1 cellular context compared by ENCODE assay signal in genomic region chr5:132963175-132964104, GRCh38.
TF ChIP-seq lines count a peak whose summit lies in the region.

Gene AFF4, minus strand, starts transcription at chr5:132963634. Its CDS starts 26,445 bp downstream, at chr5:132937189.

TF ChIP-seq in HepG2, 621 proteins besides CTCF, POLR2A, EP300 and RAD21 (continued from another document and continues in another):
- peak; percentile 48; the same call in 1 of the 2 replicates for TF ChIP-seq ZNF253 (CRISPR knock-in tag; IDR thresholded peaks at IDR 0.05; ENCODE audit: borderline replicate concordance)
- peak; percentile 74; the same call in 1 of the 2 replicates for TF ChIP-seq ZNF441 (CRISPR knock-in tag; IDR thresholded peaks at IDR 0.05; ENCODE audit: borderline replicate concordance)
- TF ChIP-seq ZNF761 (CRISPR knock-in tag; conservative IDR thresholded peaks at IDR 0.05): peak; percentile 52; the same call in 1 of the 2 replicates
- TF ChIP-seq KLF12 (CRISPR knock-in tag; IDR thresholded peaks at IDR 0.05; ENCODE audit: borderline replicate concordance): peak; percentile 96
- peak; percentile 88; the same call in 1 of the 2 replicates for TF ChIP-seq CREBL2 (CRISPR knock-in tag; IDR thresholded peaks at IDR 0.05; ENCODE audit: borderline replicate concordance)
- TF ChIP-seq NFYC (CRISPR knock-in tag; IDR thresholded peaks at IDR 0.05): peak; percentile 35
- peak; percentile 74 for TF ChIP-seq MLX (CRISPR knock-in tag; IDR thresholded peaks at IDR 0.05)
- TF ChIP-seq ZNF180 (CRISPR knock-in tag; IDR thresholded peaks at IDR 0.05; ENCODE audit: borderline replicate concordance, low read depth): peak; percentile 73; the same call in 1 of the 2 replicates
- no peak for TF ChIP-seq RNF219 (CRISPR knock-in tag; IDR thresholded peaks at IDR 0.05)
- TF ChIP-seq FOXO1 (CRISPR knock-in tag; IDR thresholded peaks at IDR 0.05): peak; percentile 45; the same call in 1 of the 2 replicates
- TF ChIP-seq ZNF687 (CRISPR knock-in tag; IDR thresholded peaks at IDR 0.05): peak; percentile 98
- TF ChIP-seq ZNF547 (CRISPR knock-in tag; IDR thresholded peaks at IDR 0.05): peak; percentile 94
- peak; percentile 79; the same call in 1 of the 2 replicates for TF ChIP-seq ARNT2 (CRISPR knock-in tag; IDR thresholded peaks at IDR 0.05; ENCODE audit: low read depth)
- peak; percentile 84 for TF ChIP-seq ZNF431 (CRISPR knock-in tag; IDR thresholded peaks at IDR 0.05; ENCODE audit: borderline replicate concordance, low read depth)
- peak; percentile 73 for TF ChIP-seq NR2C2 (CRISPR knock-in tag; IDR thresholded peaks at IDR 0.05; ENCODE audit: borderline replicate concordance)
- TF ChIP-seq TGIF2 (CRISPR knock-in tag; IDR thresholded peaks at IDR 0.05): peak; percentile 8; the same call in 1 of the 2 replicates
- peak in 1 of 2 experiments; percentile 60; a peak in 1 of 4 replicates for TF ChIP-seq REST (IDR thresholded peaks at IDR 0.05; ENCODE audit: borderline replicate concordance in 1 of 2, low read depth in 1 of 2, low read length in 2 of 2)
- peak; percentile 86 for TF ChIP-seq NFKBIZ (CRISPR knock-in tag; IDR thresholded peaks at IDR 0.05)
- peak; percentile 75 for TF ChIP-seq ZBTB26 (CRISPR knock-in tag; IDR thresholded peaks at IDR 0.05; ENCODE audit: borderline replicate concordance)
- TF ChIP-seq POGZ (CRISPR knock-in tag; IDR thresholded peaks at IDR 0.05): peak; percentile 74
- TF ChIP-seq FOXA1 (IDR thresholded peaks at IDR 0.05): no peak
- peak; percentile 4; the same call in 1 of the 2 replicates for TF ChIP-seq FOXA1 (CRISPR knock-in tag; IDR thresholded peaks at IDR 0.05)
- TF ChIP-seq STAG1 (CRISPR knock-in tag; IDR thresholded peaks at IDR 0.05): peak; percentile 2; the same call in 1 of the 2 replicates
- 0 out of 2 replicates have a peak, but pooled peaks have one; percentile 30 for TF ChIP-seq ATF6 (CRISPR knock-in tag; conservative IDR thresholded peaks at IDR 0.05)
- peak; percentile 85; the same call in 1 of the 2 replicates for TF ChIP-seq DMTF1 (CRISPR knock-in tag; IDR thresholded peaks at IDR 0.05)
- no peak for TF ChIP-seq TCF7 (IDR thresholded peaks at IDR 0.05; ENCODE audit: low read depth)
- TF ChIP-seq ZNF724P (CRISPR knock-in tag; IDR thresholded peaks at IDR 0.05; ENCODE audit: borderline replicate concordance): peak; percentile 92
- peak; percentile 64 for TF ChIP-seq ZNF616 (CRISPR knock-in tag; IDR thresholded peaks at IDR 0.05; ENCODE audit: low read depth)
- peak; percentile 98 for TF ChIP-seq TFE3 (CRISPR knock-in tag; IDR thresholded peaks at IDR 0.05)
- peak; percentile 38; the same call in 1 of the 2 replicates for TF ChIP-seq MIER2 (CRISPR knock-in tag; IDR thresholded peaks at IDR 0.05)
- TF ChIP-seq MYPOP (CRISPR knock-in tag; IDR thresholded peaks at IDR 0.05): peak; percentile 91
- TF ChIP-seq HOXA9 (CRISPR knock-in tag; IDR thresholded peaks at IDR 0.05; ENCODE audit: borderline replicate concordance): no peak
- TF ChIP-seq E2F1 (CRISPR knock-in tag; IDR thresholded peaks at IDR 0.05): peak; percentile 51; the same call in 1 of the 2 replicates
